11 cellular contexts compared by ENCODE assay signal in the genomic region with DNA sequence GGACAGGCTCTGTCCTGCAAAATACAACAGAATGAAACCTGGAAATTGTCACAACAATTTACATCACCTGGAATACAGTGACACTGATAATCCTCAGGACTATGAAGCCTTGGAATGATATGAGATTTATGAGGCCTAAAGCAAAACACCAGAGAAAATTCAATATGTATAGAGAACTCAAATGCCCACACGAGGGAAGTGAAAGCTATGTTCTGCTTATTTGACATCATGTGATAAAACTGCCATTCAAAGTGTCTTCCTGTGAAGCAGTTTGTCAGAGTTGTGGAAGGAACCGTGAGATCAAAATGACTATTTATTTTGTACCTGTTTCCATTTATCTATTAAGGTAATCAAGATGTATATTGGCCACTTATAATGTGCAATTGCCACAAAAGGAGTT.
A peak's percentile ranks its signal among the peaks of the same experiment; 100 is the strongest.
DNase-seq lines count a peak whose midpoint lies in the region; ATAC-seq and TF ChIP-seq lines count a peak whose summit lies in the region.
"Had no signal": no experiment of that assay in that cellular context is flagged by ENCODE, and none has a peak within 500 bp of the region (broad histone marks: within the 10 kb centered on the region; RNA-seq: fewer than 3 reads in every experiment).

No MANE protein-coding gene starts in this region.

- no peaks in the 10 kb centered on the region for H3F3A ChIP-seq in GM23248 (ENCODE audit: insufficient read depth)

- no peaks in the 10 kb centered on the region for H3K27me3 Mint-ChIP-seq in stimulated activated memory B cell treated with anti-CD40 and anti-IgM and Interleukin-4, amounts not matched to agents 10 μg/mL and 1 μg/mL and 100 μg/mL, for 72 hours

- peak overlapping the region; percentile 86 for H3K27ac Mint-ChIP-seq in stimulated activated memory B cell treated with anti-CD40 and anti-IgM and Interleukin-4, amounts not matched to agents 10 μg/mL and 1 μg/mL and 100 μg/mL, for 72 hours
- H3K27ac Mint-ChIP-seq: activated naive CD4-positive, alpha-beta T cell treated with anti-CD3 and anti-CD28 coated beads for 36 hours had no signal

- no peak for TF ChIP-seq POLR2A in prostate gland (IDR thresholded peaks at IDR 0.05)
- TF ChIP-seq POLR2A in gastroesophageal sphincter (IDR thresholded peaks at IDR 0.05), result no peak

- peak overlapping the region; percentile 15 for H3K4me3 Mint-ChIP-seq in stimulated activated memory B cell treated with anti-CD40 and anti-IgM and Interleukin-4, amounts not matched to agents 10 μg/mL and 1 μg/mL and 100 μg/mL, for 72 hours
- H3K4me3 Mint-ChIP-seq: activated naive CD4-positive, alpha-beta T cell treated with anti-CD3 and anti-CD28 coated beads for 36 hours had no signal

- H3K4me1 Mint-ChIP-seq in stimulated activated memory B cell treated with anti-CD40 and anti-IgM and Interleukin-4, amounts not matched to agents 10 μg/mL and 1 μg/mL and 100 μg/mL, for 72 hours, result peaks cover 57% of the 10 kb centered on the region

- no peak overlapping the region for H3K4me3 ChIP-seq in Jurkat, Clone E6-1 (ENCODE audit: low read length)
- H3K4me3 ChIP-seq in prostate gland, result no peak overlapping the region
- no peak overlapping the region for H3K4me3 ChIP-seq in GM23248
- no peak overlapping the region for H3K4me3 ChIP-seq in gastroesophageal sphincter
- H3K4me3 ChIP-seq: thoracic aorta had no signal

- H3K9me3 Mint-ChIP-seq in stimulated activated memory B cell treated with anti-CD40 and anti-IgM and Interleukin-4, amounts not matched to agents 10 μg/mL and 1 μg/mL and 100 μg/mL, for 72 hours, result peaks cover 4% of the 10 kb centered on the region
- H3K9me3 Mint-ChIP-seq: activated naive CD4-positive, alpha-beta T cell treated with anti-CD3 and anti-CD28 coated beads for 36 hours had no signal

- peak; percentile 6 for DNase-seq in GM19240 (ENCODE audit: insufficient read length, low spot score)
- DNase-seq in Jurkat, Clone E6-1 (ENCODE audit: low read depth, low spot score), result peak; percentile 18
- no peak for DNase-seq in prostate gland (ENCODE audit: low spot score)
- DNase-seq in GM23248, result no peak
- DNase-seq: activated naive CD4-positive, alpha-beta T cell treated with anti-CD3 and anti-CD28 coated beads for 36 hours; NCI-H146; T1000 had no signal

- no peak for TF ChIP-seq EP300 in gastroesophageal sphincter (IDR thresholded peaks at IDR 0.05)

- H3K36me3 ChIP-seq in prostate gland, result no peaks in the 10 kb centered on the region
- no peaks in the 10 kb centered on the region for H3K36me3 ChIP-seq in GM23248 (ENCODE audit: low read depth)
- H3K36me3 ChIP-seq in gastroesophageal sphincter, result no peaks in the 10 kb centered on the region
- H3K36me3 ChIP-seq: thoracic aorta had no signal

- no peak for TF ChIP-seq CTCF in prostate gland (IDR thresholded peaks at IDR 0.05)
- no peak for TF ChIP-seq CTCF in gastroesophageal sphincter (IDR thresholded peaks at IDR 0.05)

- WGBS in prostate gland, result 35% methylated on average over 2 of the region's 2 CpGs
- WGBS in GM23248 (ENCODE audit: low coverage in 1 of 2, low lambda C conversion rate in 2 of 2, missing lambda C conversion rate in 2 of 2), 2 experiments, result 9 to 10% methylated on average over 2 of the region's 2 CpGs
- 20 to 55% methylated on average over 1 to 2 of the region's 2 CpGs for WGBS in gastroesophageal sphincter (ENCODE audit: low coverage in 1 of 2), 2 donors

- peaks cover 6% of the 10 kb centered on the region for H3K36me3 Mint-ChIP-seq in stimulated activated memory B cell treated with anti-CD40 and anti-IgM and Interleukin-4, amounts not matched to agents 10 μg/mL and 1 μg/mL and 100 μg/mL, for 72 hours

- no peak overlapping the region for H3K9ac ChIP-seq in GM23248

- in situ Hi-C loops in GM23248 (cut with MboI), result no loop called here

- H3K79me2 ChIP-seq in GM23248 (ENCODE audit: insufficient read depth), result no peaks in the 10 kb centered on the region

- ATAC-seq in HG02840 (IDR thresholded peaks at IDR 0.05; ENCODE audit: low FRiP score, unreplicated experiment) (peak; percentile 60), gastroesophageal sphincter (no peak)
- ATAC-seq in stimulated activated memory B cell treated with anti-CD40 and anti-IgM and Interleukin-4, amounts not matched to agents 10 μg/mL and 1 μg/mL and 100 μg/mL, for 72 hours, result peak; percentile 87

- H3K4me1 ChIP-seq in prostate gland (replicated peaks) (no peaks in the 10 kb centered on the region), GM23248 (ENCODE audit: insufficient read depth) (no peaks in the 10 kb centered on the region), gastroesophageal sphincter (no peaks in the 10 kb centered on the region)

- H3K27ac ChIP-seq in prostate gland (no peak overlapping the region), GM23248 (no peak overlapping the region), gastroesophageal sphincter (no peak overlapping the region)
- H3K27ac ChIP-seq: thoracic aorta had no signal

- H3K27me3 ChIP-seq in prostate gland (replicated peaks; ENCODE audit: insufficient read depth) (no peaks in the 10 kb centered on the region), GM23248 (replicated peaks; ENCODE audit: insufficient read depth) (no peaks in the 10 kb centered on the region), gastroesophageal sphincter (no peaks in the 10 kb centered on the region)

- intact Hi-C loops in prostate gland (cut with DNase I), result no loop called here

- H2AFZ ChIP-seq in GM23248, result no peak overlapping the region

- H4K20me1 ChIP-seq in GM23248 (ENCODE audit: insufficient read depth), result no peaks in the 10 kb centered on the region

- no peaks in the 10 kb centered on the region for H3K9me3 ChIP-seq in prostate gland
- H3K9me3 ChIP-seq in GM23248 (ENCODE audit: low read depth), result no peaks in the 10 kb centered on the region
- H3K9me3 ChIP-seq in gastroesophageal sphincter, result no peaks in the 10 kb centered on the region
- H3K9me3 ChIP-seq: thoracic aorta had no signal

- H3K9me2 ChIP-seq in GM23248 (ENCODE audit: insufficient read depth), result no peaks in the 10 kb centered on the region

- H3K4me2 ChIP-seq in GM23248 (ENCODE audit: unreplicated experiment), result no peak overlapping the region

Comparison
In these comparisons a context has a peak if more than half of its experiments do, and no peak if none do; other contexts are left out.
1. DNase-seq: peak in GM19240 (single experiment) and Jurkat, Clone E6-1 (single experiment); none in prostate gland (single experiment) and GM23248 (single experiment).